In genomic region chr14:33899723-33900341, GRCh38 we compare ENCODE assay signal across 1 cellular context.
TF ChIP-seq lines count a peak whose summit lies in the region.

No MANE protein-coding gene starts in this region.

TF ChIP-seq in HepG2, 621 proteins besides CTCF, POLR2A, EP300 and RAD21 (continued from another document):
- TF ChIP-seq, protein P1, sequence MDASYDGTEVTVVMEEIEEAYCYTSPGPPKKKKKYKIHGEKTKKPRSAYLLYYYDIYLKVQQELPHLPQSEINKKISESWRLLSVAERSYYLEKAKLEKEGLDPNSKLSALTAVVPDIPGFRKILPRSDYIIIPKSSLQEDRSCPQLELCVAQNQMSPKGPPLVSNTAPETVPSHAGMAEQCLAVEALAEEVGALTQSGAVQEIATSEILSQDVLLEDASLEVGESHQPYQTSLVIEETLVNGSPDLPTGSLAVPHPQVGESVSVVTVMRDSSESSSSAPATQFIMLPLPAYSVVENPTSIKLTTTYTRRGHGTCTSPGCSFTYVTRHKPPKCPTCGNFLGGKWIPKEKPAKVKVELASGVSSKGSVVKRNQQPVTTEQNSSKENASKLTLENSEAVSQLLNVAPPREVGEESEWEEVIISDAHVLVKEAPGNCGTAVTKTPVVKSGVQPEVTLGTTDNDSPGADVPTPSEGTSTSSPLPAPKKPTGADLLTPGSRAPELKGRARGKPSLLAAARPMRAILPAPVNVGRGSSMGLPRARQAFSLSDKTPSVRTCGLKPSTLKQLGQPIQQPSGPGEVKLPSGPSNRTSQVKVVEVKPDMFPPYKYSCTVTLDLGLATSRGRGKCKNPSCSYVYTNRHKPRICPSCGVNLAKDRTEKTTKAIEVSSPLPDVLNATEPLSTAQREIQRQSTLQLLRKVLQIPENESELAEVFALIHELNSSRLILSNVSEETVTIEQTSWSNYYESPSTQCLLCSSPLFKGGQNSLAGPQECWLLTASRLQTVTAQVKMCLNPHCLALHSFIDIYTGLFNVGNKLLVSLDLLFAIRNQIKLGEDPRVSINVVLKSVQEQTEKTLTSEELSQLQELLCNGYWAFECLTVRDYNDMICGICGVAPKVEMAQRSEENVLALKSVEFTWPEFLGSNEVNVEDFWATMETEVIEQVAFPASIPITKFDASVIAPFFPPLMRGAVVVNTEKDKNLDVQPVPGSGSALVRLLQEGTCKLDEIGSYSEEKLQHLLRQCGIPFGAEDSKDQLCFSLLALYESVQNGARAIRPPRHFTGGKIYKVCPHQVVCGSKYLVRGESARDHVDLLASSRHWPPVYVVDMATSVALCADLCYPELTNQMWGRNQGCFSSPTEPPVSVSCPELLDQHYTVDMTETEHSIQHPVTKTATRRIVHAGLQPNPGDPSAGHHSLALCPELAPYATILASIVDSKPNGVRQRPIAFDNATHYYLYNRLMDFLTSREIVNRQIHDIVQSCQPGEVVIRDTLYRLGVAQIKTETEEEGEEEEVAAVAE (CRISPR knock-in tag; IDR thresholded peaks at IDR 0.05; ENCODE audit: borderline replicate concordance), result no peak
- TF ChIP-seq NCOA1 (CRISPR knock-in tag; IDR thresholded peaks at IDR 0.05) (no peak), ZBTB20 (CRISPR knock-in tag; IDR thresholded peaks at IDR 0.05; ENCODE audit: borderline replicate concordance, low read depth) (peak; percentile 94; the same call in 1 of the 2 replicates), NFKBIZ (CRISPR knock-in tag; IDR thresholded peaks at IDR 0.05) (0 out of 2 replicates have a peak, but pooled peaks have one; percentile 52), KLF11 (CRISPR knock-in tag; IDR thresholded peaks at IDR 0.05) (no peak), PTBP1 (IDR thresholded peaks at IDR 0.05; ENCODE audit: low read depth, low read length, poor library complexity, severe bottlenecking) (no peak), ZNF709 (CRISPR knock-in tag; IDR thresholded peaks at IDR 0.05) (peak; percentile 78), PITX1 (CRISPR knock-in tag; IDR thresholded peaks at IDR 0.05) (peak; percentile 92), SMARCC2 (IDR thresholded peaks at IDR 0.05) (peak; percentile 67; the same call in 1 of the 2 replicates), GZF1 (CRISPR knock-in tag; IDR thresholded peaks at IDR 0.05) (no peak), TCF7 (IDR thresholded peaks at IDR 0.05; ENCODE audit: low read depth) (peak; percentile 81), HNF4A (CRISPR knock-in tag; IDR thresholded peaks at IDR 0.05) (peak; percentile 92), TEAD3 (CRISPR knock-in tag; optimal IDR thresholded peaks at IDR 0.05; ENCODE audit: borderline replicate concordance) (peak; percentile 76), ZNF816 (CRISPR knock-in tag; IDR thresholded peaks at IDR 0.05; ENCODE audit: borderline replicate concordance) (peak; percentile 38; the same call in 1 of the 2 replicates), MIER3 (CRISPR knock-in tag; IDR thresholded peaks at IDR 0.05; ENCODE audit: borderline replicate concordance) (peak; percentile 83; the same call in 1 of the 2 replicates)
- TF ChIP-seq, protein P2, sequence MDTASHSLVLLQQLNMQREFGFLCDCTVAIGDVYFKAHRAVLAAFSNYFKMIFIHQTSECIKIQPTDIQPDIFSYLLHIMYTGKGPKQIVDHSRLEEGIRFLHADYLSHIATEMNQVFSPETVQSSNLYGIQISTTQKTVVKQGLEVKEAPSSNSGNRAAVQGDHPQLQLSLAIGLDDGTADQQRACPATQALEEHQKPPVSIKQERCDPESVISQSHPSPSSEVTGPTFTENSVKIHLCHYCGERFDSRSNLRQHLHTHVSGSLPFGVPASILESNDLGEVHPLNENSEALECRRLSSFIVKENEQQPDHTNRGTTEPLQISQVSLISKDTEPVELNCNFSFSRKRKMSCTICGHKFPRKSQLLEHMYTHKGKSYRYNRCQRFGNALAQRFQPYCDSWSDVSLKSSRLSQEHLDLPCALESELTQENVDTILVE (CRISPR knock-in tag; IDR thresholded peaks at IDR 0.05), result peak; percentile 58; the same call in 1 of the 2 replicates
